ENCODE assay signal across 12 cellular contexts in genomic region chr3:134237454-134238145, GRCh38. TPM values are rescaled to one million over a fixed set of nuclear protein-coding genes. Genes with fewer than 3 reads are reported as not detected.
DNase-seq lines count a peak whose midpoint lies in the region; ATAC-seq, FAIRE-seq and TF ChIP-seq lines count a peak whose summit lies in the region.
"Had no signal": no experiment of that assay in that cellular context is flagged by ENCODE, and none has a peak within 500 bp of the region (broad histone marks: within the 10 kb centered on the region; RNA-seq: fewer than 3 reads in every experiment).

No MANE protein-coding gene starts in this region.

- no peaks in the 10 kb centered on the region for H3K27me3 ChIP-seq in stomach

- peaks cover 84% of the 10 kb centered on the region for H3K4me1 Mint-ChIP-seq in activated naive CD8-positive, alpha-beta T cell (ENCODE audit: low read depth)

- H3K36me3 ChIP-seq in stomach: no peaks in the 10 kb centered on the region

- 78 to 84% (median 79%) methylated on average over 4 of the region's 4 CpGs for WGBS in stomach, 5 donors

- peak; percentile 98 for FAIRE-seq in islet of Langerhans (lab: Jason Lieb, UNC)
- FAIRE-seq: A204.1 had no signal

- no peaks in the 10 kb centered on the region for H3K27me3 Mint-ChIP-seq in activated naive CD8-positive, alpha-beta T cell
- H3K27me3 Mint-ChIP-seq: memory B cell had no signal

- TF ChIP-seq CTCF in stomach (IDR thresholded peaks at IDR 0.05): no peak

- no peak for TF ChIP-seq EP300 in stomach (IDR thresholded peaks at IDR 0.05)

- H3K36me3 Mint-ChIP-seq in activated naive CD8-positive, alpha-beta T cell: no peaks in the 10 kb centered on the region

- H3K4me3 ChIP-seq in stomach: no peak overlapping the region

- no peak for ATAC-seq in HG02571 (IDR thresholded peaks at IDR 0.05; ENCODE audit: unreplicated experiment)
- no peak for ATAC-seq in activated CD4-positive, CD25-positive, alpha-beta regulatory T cell treated with anti-CD3 and anti-CD28 coated beads, Interleukin-2, amount 50 U/mL, for 24 hours
- ATAC-seq: activated T-cell treated with anti-CD3 and anti-CD28 coated beads, Interleukin-2, amount 50 U/mL, for 72 hours had no signal

- intact Hi-C loops in stomach (cut with DNase I; ENCODE audit: low total_unique reads): no loop called here

- peak overlapping the region; percentile 88 for H3K27ac Mint-ChIP-seq in activated naive CD8-positive, alpha-beta T cell
- H3K27ac Mint-ChIP-seq: activated T-cell treated with anti-CD3 and anti-CD28 coated beads, Interleukin-2, amount 50 U/mL, for 72 hours; memory B cell had no signal

- no peaks in the 10 kb centered on the region for H3K9me3 Mint-ChIP-seq in activated naive CD8-positive, alpha-beta T cell (ENCODE audit: low read depth)
- H3K9me3 Mint-ChIP-seq: activated T-cell treated with anti-CD3 and anti-CD28 coated beads, Interleukin-2, amount 50 U/mL, for 72 hours; memory B cell had no signal

- peak overlapping the region in 3 of 5 donors; percentile 34 to 42 (median 40) for H3K27ac ChIP-seq in stomach

- no peak for TF ChIP-seq POLR2A in stomach (IDR thresholded peaks at IDR 0.05)

- peak overlapping the region; percentile 30 for H3K4me3 Mint-ChIP-seq in activated naive CD8-positive, alpha-beta T cell
- H3K4me3 Mint-ChIP-seq: activated T-cell treated with anti-CD3 and anti-CD28 coated beads, Interleukin-2, amount 50 U/mL, for 72 hours; memory B cell had no signal

- H3K4me1 ChIP-seq in stomach: peaks cover 21 to 75% (median 47%) of the 10 kb centered on the region in 4 donors

- DNase-seq in NCI-H510A treated with DMSO at 0.1 percent for 48 hours (lab: John Stamatoyannopoulos, UW): peak; percentile 1
- no peak for DNase-seq in NCI-H510A (lab: John Stamatoyannopoulos, UW)
- DNase-seq in stomach: no peak
- DNase-seq in NCI-H2227 treated with DMSO at 0.1 percent for 48 hours (lab: John Stamatoyannopoulos, UW): no peak
- DNase-seq: activated T-cell treated with anti-CD3 and anti-CD28 coated beads, Interleukin-2, amount 50 U/mL, for 72 hours; T1000 had no signal

- H3K9me3 ChIP-seq in stomach: no peaks in the 10 kb centered on the region

RNA-seq across cellular contexts. Expression of gene RYK, which starts 13.1 kb away (rescaled TPM):
- 100 to 1,000 TPM in 1 of 5 donors, 10 to 100 TPM in 4; 41.1 to 128 (median 45.5) TPM for total RNA-seq in stomach
- 10 to 100 TPM; 15.8 to 27.0 (median 26.7) TPM for polyA plus RNA-seq in stomach
